Comparison of ENCODE assay signal across 26 cellular contexts in genomic region chr9:20178197-20178596, GRCh38.
"Had no signal": no experiment of that assay in that cellular context is flagged by ENCODE, and none has a peak within 500 bp of the region (broad histone marks: within the 10 kb centered on the region; RNA-seq: fewer than 3 reads in every experiment).

No MANE protein-coding gene starts in this region.

- H3K27ac ChIP-seq: heart left ventricle, left lung, lower lobe of right lung, ovary, sigmoid colon, upper lobe of left lung, vagina had no signal

- H3K36me3 ChIP-seq: heart left ventricle, left lung, lower lobe of right lung, ovary, sigmoid colon, upper lobe of left lung, vagina had no signal

- H3K4me2 ChIP-seq: smooth muscle cell had no signal

- H3K4me1 ChIP-seq: heart left ventricle, left lung, lower lobe of right lung, sigmoid colon, upper lobe of left lung, vagina had no signal

- H3K27me3 ChIP-seq: heart left ventricle, left lung, ovary, sigmoid colon, upper lobe of left lung, vagina had no signal

- ATAC-seq: activated CD8-positive, alpha-beta memory T cell treated with anti-CD3 and anti-CD28 coated beads, Interleukin-2, amount 10 ng/mL, durations not matched to agents 7 days and 5 days; heart left ventricle; left lung; lower lobe of right lung; mucosa of descending colon; stimulated activated memory B cell treated with anti-CD40 and anti-IgM and Interleukin-4, amounts not matched to agents 10 μg/mL and 1 μg/mL and 100 μg/mL, for 72 hours; stimulated activated naive CD8-positive, alpha-beta T cell treated with anti-CD3 and anti-CD28 coated beads, Interleukin-15, amount 100 ng/mL, for 72 hours; WTC11 had no signal

- H3K4me3 ChIP-seq: heart left ventricle, left lung, lower lobe of right lung, mucosa of descending colon, ovary, sigmoid colon, smooth muscle cell, upper lobe of left lung, vagina had no signal

- FAIRE-seq: bronchial epithelial cell, endothelial cell of umbilical vein had no signal

- DNase-seq: activated CD4-positive, alpha-beta memory T cell treated with anti-CD3 and anti-CD28 coated beads, Interleukin-2, amount 10 ng/mL, durations not matched to agents 7 days and 5 days; activated CD4-positive, alpha-beta T cell treated with anti-CD3 and anti-CD28 coated beads for 1 hour; activated CD4-positive, alpha-beta T cell treated with anti-CD3 and anti-CD28 coated beads, Interleukin-2, amount 10 ng/mL, durations not matched to agents 7 days and 5 days; activated CD8-positive, alpha-beta memory T cell treated with anti-CD3 and anti-CD28 coated beads, Interleukin-2, amount 10 ng/mL, durations not matched to agents 7 days and 5 days; activated T-cell treated with anti-CD3 and anti-CD28 coated beads, Interleukin-2, amount 50 U/mL, for 48 hours; anterior cingulate cortex; heart left ventricle; left lung; lower lobe of right lung; mucosa of descending colon; nephron progenitor cell; ovary; sigmoid colon; stimulated activated CD4-positive, alpha-beta T cell treated with anti-CD3 and anti-CD28 coated beads, Interleukin-1b, Interleukin-23, amount 100 ng/mL, for 48 hours; stimulated activated CD4-positive, alpha-beta T cell treated with anti-CD3 and anti-CD28 coated beads, Interleukin-4, amount 100 ng/mL, for 4 hours; stimulated activated CD8-positive, alpha-beta memory T cell treated with anti-CD3 and anti-CD28 coated beads, Interleukin-4, amount 100 ng/mL, for 48 hours; stimulated activated naive CD8-positive, alpha-beta T cell treated with anti-CD3 and anti-CD28 coated beads, Interleukin-15, amount 100 ng/mL, for 72 hours; substantia nigra; T-helper 2 cell; upper lobe of left lung had no signal

- H3K9me3 ChIP-seq: lower lobe of right lung, mucosa of descending colon, ovary, sigmoid colon, upper lobe of left lung, vagina had no signal
